Comparison of ENCODE assay signal across 15 cellular contexts in genomic region chr7:148348466-148348865, GRCh38.
A peak's percentile ranks its signal among the peaks of the same experiment; 100 is the strongest.
DNase-seq lines count a peak whose midpoint lies in the region; ATAC-seq and TF ChIP-seq lines count a peak whose summit lies in the region.
"Had no signal": no experiment of that assay in that cellular context is flagged by ENCODE, and none has a peak within 500 bp of the region (broad histone marks: within the 10 kb centered on the region; RNA-seq: fewer than 3 reads in every experiment).

No MANE protein-coding gene starts in this region.

- H3K4me1 ChIP-seq in endodermal cell (ENCODE audit: control insufficient read depth, insufficient read depth, low read length) (peaks cover 3% of the 10 kb centered on the region), smooth muscle cell (ENCODE audit: low read depth) (peaks cover 28% of the 10 kb centered on the region)

- WGBS in endodermal cell (ENCODE audit: insufficient coverage in 1 of 2, insufficient read length in 1 of 2), 2 experiments = 88 to 100% methylated on average over 3 to 10 of the region's 10 CpGs
- 40% methylated on average over 10 of the region's 10 CpGs for WGBS in smooth muscle cell (ENCODE audit: low lambda C conversion rate)

- H3K27me3 ChIP-seq in endodermal cell (ENCODE audit: control insufficient read depth, insufficient read depth, low read length, poor library complexity, severe bottlenecking) (no peaks in the 10 kb centered on the region), smooth muscle cell (ENCODE audit: low read depth) (no peaks in the 10 kb centered on the region)

- H3K27ac Mint-ChIP-seq in endodermal cell (no peak overlapping the region), nephron progenitor cell (peak overlapping the region; percentile 73), natural killer cell (no peak overlapping the region)
- H3K27ac Mint-ChIP-seq: CD8-positive, alpha-beta T cell had no signal

- peaks cover 53% of the 10 kb centered on the region for H3K4me1 Mint-ChIP-seq in endodermal cell
- peaks cover 40% of the 10 kb centered on the region for H3K4me1 Mint-ChIP-seq in nephron progenitor cell
- H3K4me1 Mint-ChIP-seq in natural killer cell = no peaks in the 10 kb centered on the region
- H3K4me1 Mint-ChIP-seq: CD14-positive monocyte had no signal

- DNase-seq in NCI-H1436 (lab: John Stamatoyannopoulos, UW) = peak; percentile 17
- no peak for DNase-seq in NCI-H1436 treated with DMSO at 0.1 percent for 48 hours (lab: John Stamatoyannopoulos, UW)
- no peak for DNase-seq in endodermal cell
- no peak for DNase-seq in nephron progenitor cell
- no peak for DNase-seq in smooth muscle cell (lab: John Stamatoyannopoulos, UW; ENCODE audit: unreplicated experiment)
- DNase-seq in natural killer cell = no peak
- DNase-seq in putamen (ENCODE audit: low spot score) = no peak
- no peak for DNase-seq in NCI-H446 treated with DMSO at 0.1 percent for 48 hours (lab: John Stamatoyannopoulos, UW)
- DNase-seq: Caco-2; CD8-positive, alpha-beta T cell; GOT3; H9 had no signal

- peaks cover 58% of the 10 kb centered on the region for H3K36me3 Mint-ChIP-seq in endodermal cell (ENCODE audit: low read depth)
- peaks cover 24% of the 10 kb centered on the region for H3K36me3 Mint-ChIP-seq in nephron progenitor cell (ENCODE audit: low read depth)
- no peaks in the 10 kb centered on the region for H3K36me3 Mint-ChIP-seq in natural killer cell
- H3K36me3 Mint-ChIP-seq: CD14-positive monocyte; CD8-positive, alpha-beta T cell had no signal

- no peaks in the 10 kb centered on the region for H3K79me2 ChIP-seq in smooth muscle cell (ENCODE audit: low read depth)

- H2AFZ ChIP-seq in smooth muscle cell (ENCODE audit: low read depth) = peak overlapping the region; percentile 68

- H3K9me3 Mint-ChIP-seq in endodermal cell = peaks cover 9% of the 10 kb centered on the region
- peaks cover 18% of the 10 kb centered on the region for H3K9me3 Mint-ChIP-seq in nephron progenitor cell
- H3K9me3 Mint-ChIP-seq in natural killer cell = no peaks in the 10 kb centered on the region
- H3K9me3 Mint-ChIP-seq: CD8-positive, alpha-beta T cell; H9 had no signal

- H3K4me3 Mint-ChIP-seq in endodermal cell (no peak overlapping the region), nephron progenitor cell (no peak overlapping the region), natural killer cell (no peak overlapping the region)
- H3K4me3 Mint-ChIP-seq: CD14-positive monocyte; CD8-positive, alpha-beta T cell; H9 had no signal

- H3F3A ChIP-seq in smooth muscle cell (ENCODE audit: low read depth) = peaks cover 12% of the 10 kb centered on the region

- H4K20me1 ChIP-seq in smooth muscle cell (ENCODE audit: low read depth) = no peaks in the 10 kb centered on the region

- H3K9me3 ChIP-seq in endodermal cell (ENCODE audit: control insufficient read depth, low read length) (peaks cover 28% of the 10 kb centered on the region), smooth muscle cell (replicated peaks; ENCODE audit: low read depth) (no peaks in the 10 kb centered on the region)
- H3K9me3 ChIP-seq: Caco-2 had no signal

- H3K27me3 Mint-ChIP-seq in endodermal cell (ENCODE audit: insufficient read depth) (no peaks in the 10 kb centered on the region), nephron progenitor cell (ENCODE audit: low read depth, poor library complexity) (peaks cover 5% of the 10 kb centered on the region), natural killer cell (ENCODE audit: low read depth in 2 of 2) (peaks cover 6 to 8% of the 10 kb centered on the region in 2 donors)

- H3K4me2 ChIP-seq in smooth muscle cell = peak overlapping the region; percentile 79

- intact Hi-C loops in natural killer cell (cut with micrococcal nuclease) = no loop called here

- H3K36me3 ChIP-seq in endodermal cell (ENCODE audit: control insufficient read depth, insufficient read depth, low read length) (peaks cover 73% of the 10 kb centered on the region), smooth muscle cell (ENCODE audit: low read depth) (no peaks in the 10 kb centered on the region)

- no peak overlapping the region for H3K9ac ChIP-seq in endodermal cell (ENCODE audit: extremely low read depth, low read length, poor library complexity, severe bottlenecking)
- H3K9ac ChIP-seq in smooth muscle cell (ENCODE audit: low read depth) = no peak overlapping the region

- ATAC-seq in natural killer cell = no peak
- ATAC-seq: CD8-positive, alpha-beta T cell; HepG2 had no signal

- H3K4me3 ChIP-seq in endodermal cell (ENCODE audit: low read length) (peak overlapping the region; percentile 56), smooth muscle cell (no peak overlapping the region)

- TF ChIP-seq CTCF in endodermal cell (conservative IDR thresholded peaks at IDR 0.05) (no peak), nephron progenitor cell (IDR thresholded peaks at IDR 0.05) (no peak), smooth muscle cell (IDR thresholded peaks at IDR 0.05; ENCODE audit: borderline replicate concordance, insufficient read depth, poor library complexity, severe bottlenecking) (no peak), natural killer cell (IDR thresholded peaks at IDR 0.05) (no peak)

- no peak overlapping the region for H3K27ac ChIP-seq in endodermal cell (ENCODE audit: low read depth, low read length)
- peak overlapping the region; percentile 33 for H3K27ac ChIP-seq in smooth muscle cell (ENCODE audit: low read depth)
- H3K27ac ChIP-seq: 22Rv1 had no signal
